11 cellular contexts compared by ENCODE assay signal in genomic region chr19:46977548-46977947, GRCh38. TPM values are rescaled to one million over a fixed set of nuclear protein-coding genes. Genes with fewer than 3 reads are reported as not detected.
DNase-seq lines count a peak whose midpoint lies in the region; ATAC-seq, FAIRE-seq and TF ChIP-seq lines count a peak whose summit lies in the region.
"Had no signal": no experiment of that assay in that cellular context is flagged by ENCODE, and none has a peak within 500 bp of the region (broad histone marks: within the 10 kb centered on the region; RNA-seq: fewer than 3 reads in every experiment).

No MANE protein-coding gene starts in this region.

- no peaks in the 10 kb centered on the region for H3K27me3 Mint-ChIP-seq in CD8-positive, alpha-beta T cell (ENCODE audit: low read depth)

- no peak for TF ChIP-seq POLR2A in gastrocnemius medialis (IDR thresholded peaks at IDR 0.05)
- no peak for TF ChIP-seq POLR2A in GM18505 (IDR thresholded peaks at IDR 0.05; ENCODE audit: borderline replicate concordance, extremely low read depth, insufficient read depth, insufficient read length)

- H3K9me3 ChIP-seq in CD8-positive, alpha-beta T cell (ENCODE audit: low read length) = no peaks in the 10 kb centered on the region
- H3K9me3 ChIP-seq in adipocyte (ENCODE audit: control insufficient read depth, low read length) = no peaks in the 10 kb centered on the region
- H3K9me3 ChIP-seq in kidney (ENCODE audit: control insufficient read depth in 1 of 2, low read length in 2 of 2) = no peaks in the 10 kb centered on the region
- H3K9me3 ChIP-seq in gastrocnemius medialis = no peaks in the 10 kb centered on the region

- H3K9ac ChIP-seq in adipocyte (ENCODE audit: low read length) = peak overlapping the region; percentile 85
- peak overlapping the region in 1 of 2 donors; percentile 47 for H3K9ac ChIP-seq in kidney (ENCODE audit: low read length in 2 of 2)

- no peak for DNase-seq in CD8-positive, alpha-beta T cell
- DNase-seq in adipocyte (ENCODE audit: low read depth) (no peak), kidney (no peak), gastrocnemius medialis (no peak), midbrain (lab: John Stamatoyannopoulos, UW) (no peak), iPS-NIHi11 (ENCODE audit: low spot score) (no peak)
- DNase-seq: activated CD4-positive, alpha-beta T cell treated with anti-CD3 and anti-CD28 coated beads, Interleukin-2, amount 50 U/mL, for 48 hours; Karpas-422; NCI-H526 had no signal

- H3K36me3 ChIP-seq in CD8-positive, alpha-beta T cell (ENCODE audit: insufficient read depth, low read length) = no peaks in the 10 kb centered on the region
- no peaks in the 10 kb centered on the region for H3K36me3 ChIP-seq in adipocyte (ENCODE audit: control insufficient read depth, insufficient read depth, low read length, severe bottlenecking)
- H3K36me3 ChIP-seq in kidney (ENCODE audit: control insufficient read depth in 1 of 2, insufficient read depth in 2 of 2, low read length in 2 of 2) = no peaks in the 10 kb centered on the region
- no peaks in the 10 kb centered on the region for H3K36me3 ChIP-seq in gastrocnemius medialis

- H3K27ac Mint-ChIP-seq in CD8-positive, alpha-beta T cell = peak overlapping the region; percentile 60

- H3K4me3 Mint-ChIP-seq in CD8-positive, alpha-beta T cell = no peak overlapping the region

- no peak for FAIRE-seq in kidney (lab: Jason Lieb, UNC)

- H3K4me1 ChIP-seq in CD8-positive, alpha-beta T cell (ENCODE audit: insufficient read depth, low read length) = peaks cover 25% of the 10 kb centered on the region
- H3K4me1 ChIP-seq in adipocyte (ENCODE audit: control insufficient read depth, insufficient read depth, low read length) (peaks cover 67% of the 10 kb centered on the region), kidney (ENCODE audit: control insufficient read depth in 1 of 2, insufficient read depth in 1 of 2, low read depth in 1 of 2, low read length in 2 of 2) (peaks cover 46 to 63% of the 10 kb centered on the region in 2 donors), gastrocnemius medialis (peaks cover 72 to 83% of the 10 kb centered on the region in 2 donors)

- in situ Hi-C loops in gastrocnemius medialis (cut with MboI; ENCODE audit: low sequenced_read_pairs in 4 of 4) = loop anchor here in 2 of 4 donors (25.0 kb wide), 1 partner anchor 215 kb away; no protein-coding TSS in a partner anchor

- H3K4me1 Mint-ChIP-seq in CD8-positive, alpha-beta T cell (ENCODE audit: low read depth) = peaks cover 46% of the 10 kb centered on the region

- intact Hi-C loops in CD8-positive, alpha-beta T cell (cut with DNase I, micrococcal nuclease) = no loop called here
- intact Hi-C loops in kidney (cut with DNase I) = no loop called here
- intact Hi-C loops in gastrocnemius medialis (cut with DNase I; ENCODE audit: low total_unique reads) = loop anchor here (5.0 to 10.0 kb wide), 2 partner anchors 250 to 697 kb away; no protein-coding TSS in a partner anchor

- no peaks in the 10 kb centered on the region for H3K9me3 Mint-ChIP-seq in CD8-positive, alpha-beta T cell

- no peak for ATAC-seq in CD8-positive, alpha-beta T cell
- ATAC-seq in gastrocnemius medialis = no peak
- no peak for ATAC-seq in GM18505 (IDR thresholded peaks at IDR 0.05; ENCODE audit: unreplicated experiment)
- no peak for ATAC-seq in GM21717 (IDR thresholded peaks at IDR 0.05; ENCODE audit: unreplicated experiment)

- H3K4me3 ChIP-seq in CD8-positive, alpha-beta T cell (ENCODE audit: low read depth, low read length) = no peak overlapping the region
- H3K4me3 ChIP-seq in adipocyte (ENCODE audit: low read length) (peak overlapping the region; percentile 48), kidney (ENCODE audit: low read length in 2 of 2) (peak overlapping the region in 1 of 2 donors; percentile 0), gastrocnemius medialis (no peak overlapping the region)

- TF ChIP-seq CTCF in CD8-positive, alpha-beta T cell (IDR thresholded peaks at IDR 0.05) = no peak
- no peak for TF ChIP-seq CTCF in kidney (IDR thresholded peaks at IDR 0.05; ENCODE audit: borderline replicate concordance, extremely low read depth, insufficient read depth)
- TF ChIP-seq CTCF in gastrocnemius medialis (IDR thresholded peaks at IDR 0.05 in 4 of 5, conservative IDR thresholded peaks at IDR 0.05 in 1 of 5) = no peak

- H3K27me3 ChIP-seq in CD8-positive, alpha-beta T cell (ENCODE audit: insufficient read depth, low read length) = no peaks in the 10 kb centered on the region
- H3K27me3 ChIP-seq in adipocyte (replicated peaks; ENCODE audit: control insufficient read depth, insufficient read depth, low read length) = no peaks in the 10 kb centered on the region
- no peaks in the 10 kb centered on the region for H3K27me3 ChIP-seq in gastrocnemius medialis

- peaks cover 12% of the 10 kb centered on the region for H3K36me3 Mint-ChIP-seq in CD8-positive, alpha-beta T cell

- POLR2A ChIA-PET in CD8-positive, alpha-beta T cell (lab: Charles Lee) = no interaction called here

- CTCF ChIA-PET in CD8-positive, alpha-beta T cell (lab: Charles Lee) = interaction anchor here (1.1 to 6.1 kb wide), 3 partner anchors 10 to 36 kb away, joined by 3 to 30 read pairs (median 8); no protein-coding TSS in a partner anchor

- H3K27ac ChIP-seq in CD8-positive, alpha-beta T cell (ENCODE audit: low read depth, low read length) = no peak overlapping the region
- H3K27ac ChIP-seq in kidney (ENCODE audit: low read depth in 2 of 2, low read length in 2 of 2) (peak overlapping the region; percentile 91 to 92), gastrocnemius medialis (peak overlapping the region; percentile 90 to 97 (median 93))

RNA-seq across cellular contexts. Expression of gene NPAS1, which starts 42.1 kb away (rescaled TPM):
- total RNA-seq in CD8-positive, alpha-beta T cell = 1 to 10 TPM; 1.1 to 1.6 TPM
- total RNA-seq in kidney (0.38 TPM), gastrocnemius medialis (1 to 10 TPM in 1 of 4 donors, under 1 TPM in 1, not detected in 2; 0.61 to 1.1 TPM)
- polyA plus RNA-seq in kidney (ENCODE audit: insufficient read depth, low read depth, low replicate concordance) = 1.7 TPM
